In genomic region chr19:18542936-18543813, GRCh38 we compare ENCODE assay signal across 8 cellular contexts. TPM values are rescaled to one million over a fixed set of nuclear protein-coding genes. Genes with fewer than 3 reads are reported as not detected.
DNase-seq lines count a peak whose midpoint lies in the region; ATAC-seq and TF ChIP-seq lines count a peak whose summit lies in the region.

FKBP8 (minus strand) TSS chr19:18543573; CDS start chr19:18541970, 1,603 bp downstream.

- peak; percentile 99 for DNase-seq in AG20443 (ENCODE audit: low spot score)
- peak; percentile 98 for DNase-seq in GM19240 (ENCODE audit: insufficient read length, low spot score)
- DNase-seq in NCI-H526 treated with DMSO at 0.1 percent for 48 hours (lab: John Stamatoyannopoulos, UW): peak; percentile 31
- peak; percentile 94 for DNase-seq in activated CD4-positive, alpha-beta T cell treated with anti-CD3 and anti-CD28 coated beads, Interleukin-2, amount 50 U/mL, for 1 hour
- peak; percentile 93 for DNase-seq in coronary artery (ENCODE audit: low spot score)
- DNase-seq in left lobe of liver (ENCODE audit: low spot score): peak; percentile 95
- peak; percentile 94 for DNase-seq in stimulated activated CD4-positive, alpha-beta T cell treated with anti-CD3 and anti-CD28 coated beads, Interleukin-1b, Interleukin-23, amount 100 ng/mL, for 48 hours

- H3K27ac ChIP-seq in coronary artery: peak within 1 kb of the TSS; percentile 87 to 100

- TF ChIP-seq CTCF in coronary artery (IDR thresholded peaks at IDR 0.05): no peak

- ATAC-seq in HG03457 (IDR thresholded peaks at IDR 0.05; ENCODE audit: unreplicated experiment): peak; percentile 78
- ATAC-seq in left lobe of liver: peak; percentile 98

- peak within 1 kb of the TSS; percentile 99 for H3K4me3 ChIP-seq in coronary artery

RNA-seq across cellular contexts. Expression of gene FKBP8, which starts in this region (rescaled TPM):
- total RNA-seq in left lobe of liver: 116 TPM

Comparison
In these comparisons a context has a peak if more than half of its experiments do, and no peak if none do; other contexts are left out.
1. Peak in every context shown above with its lines: DNase-seq, ATAC-seq, H3K4me3 ChIP-seq and H3K27ac ChIP-seq.
2. DNase-seq: peak in every context shown above with its lines; median percentile 99 in AG20443; 98 in GM19240; 95 in left lobe of liver; 94 in activated CD4-positive, alpha-beta T cell treated with anti-CD3 and anti-CD28 coated beads, Interleukin-2, amount 50 U/mL, for 1 hour; 94 in stimulated activated CD4-positive, alpha-beta T cell treated with anti-CD3 and anti-CD28 coated beads, Interleukin-1b, Interleukin-23, amount 100 ng/mL, for 48 hours; 93 in coronary artery; 31 in NCI-H526 treated with DMSO at 0.1 percent for 48 hours.